Comparison of ENCODE assay signal across 8 cellular contexts in the genomic region with DNA sequence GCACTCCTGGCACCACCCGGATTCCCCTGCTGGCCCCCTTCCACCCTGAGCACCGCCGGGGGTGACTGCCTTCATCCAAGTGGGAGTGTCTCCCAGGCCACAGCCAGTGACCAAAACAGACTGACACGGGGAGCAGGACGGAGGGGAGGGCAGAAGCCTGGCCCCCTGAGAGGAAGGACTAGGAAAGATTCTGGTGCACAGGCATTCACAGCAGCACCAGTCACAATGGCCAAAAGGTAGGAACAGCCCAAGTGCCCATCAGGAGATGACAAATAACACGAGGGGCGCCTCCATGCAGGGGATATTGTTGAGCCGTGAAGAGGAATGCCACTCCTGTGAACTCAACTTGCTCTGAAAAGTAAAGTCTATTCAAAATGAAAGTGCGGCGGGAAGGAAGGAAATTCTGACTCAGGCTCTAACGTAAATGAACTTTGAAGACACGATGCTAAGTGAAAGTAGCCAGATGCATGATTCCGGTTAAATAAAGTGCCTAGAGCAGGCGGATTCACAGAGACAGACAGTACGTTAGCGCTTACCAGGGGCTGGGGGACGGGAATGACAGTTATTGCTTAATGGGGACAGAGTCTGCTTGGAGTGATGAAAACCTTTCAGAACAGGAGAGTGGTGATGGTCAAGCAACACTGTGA.
DNase-seq lines count a peak whose midpoint lies in the region; ATAC-seq, FAIRE-seq and TF ChIP-seq lines count a peak whose summit lies in the region.

No MANE protein-coding gene starts in this region.

- no peak for TF ChIP-seq EP300 in HepG2 (IDR thresholded peaks at IDR 0.05; ENCODE audit: low read depth in 2 of 2, low read length in 2 of 2)
- no peak for TF ChIP-seq EP300 in HepG2 (CRISPR knock-in tag; IDR thresholded peaks at IDR 0.05; ENCODE audit: borderline replicate concordance)

- in situ Hi-C loops in GM13976 (cut with MboI; ENCODE audit: low sequenced_read_pairs, unreplicated experiment) (no loop called here), SK-MEL-5 (cut with HindIII; ENCODE audit: low pct_unique_long_range_greater_than_20kb, low sequenced_read_pairs) (no loop called here), HepG2 (cut with HindIII; ENCODE audit: extremely low pct_ligation_motif_present, low pct_unique_long_range_greater_than_20kb) (no loop called here)

- ATAC-seq in HG02852 (IDR thresholded peaks at IDR 0.05; ENCODE audit: unreplicated experiment) (peak; percentile 84), HepG2 (peak; percentile 58)

- no TSS peak for BruUV-seq in HepG2 (replicated peaks; lab: Mats Ljungman, UMichigan)

- 13% methylated on average over 16 of the region's 17 CpGs for whole genome bisulfite sequencing in HepG2 (ENCODE audit: low lambda C conversion rate)

- TF ChIP-seq POLR2A in HepG2 (IDR thresholded peaks at IDR 0.05; ENCODE audit: insufficient read depth in 1 of 2, low read depth in 2 of 2, low read length in 2 of 2) = no peak

- H3K27ac ChIP-seq in ascending aorta (peak overlapping the region; percentile 65 to 72), HepG2 (ENCODE audit: extremely low read length, insufficient read depth, low read length) (no peak overlapping the region)

- peak overlapping the region; percentile 4 to 48 for H3K4me3 ChIP-seq in ascending aorta
- peak overlapping the region in 2 of 3 experiments; percentile 8 to 10; a peak in 2 of 6 replicates for H3K4me3 ChIP-seq in HepG2 (replicated peaks in 1 of 3; ENCODE audit: insufficient read depth in 1 of 3, low read depth in 2 of 3, low read length in 3 of 3)

- H3K4me2 ChIP-seq in HepG2 (ENCODE audit: low read depth, low read length) = peak overlapping the region; percentile 69

- H3K79me2 ChIP-seq in HepG2 (ENCODE audit: insufficient read depth, low read length) = no peaks in the 10 kb centered on the region

- no peak for TF ChIP-seq RAD21 in HepG2 (CRISPR knock-in tag; IDR thresholded peaks at IDR 0.05)

- H3K27me3 ChIP-seq in ascending aorta = no peaks in the 10 kb centered on the region
- H3K27me3 ChIP-seq in HepG2 (ENCODE audit: control insufficient read depth in 1 of 2, insufficient read depth in 2 of 2, low read length in 2 of 2) = peaks cover 2 to 29% of the 10 kb centered on the region in 2 experiments; a peak in 3 of 5 replicates

- H3K36me3 ChIP-seq in ascending aorta (no peaks in the 10 kb centered on the region), HepG2 (replicated peaks in 1 of 2; ENCODE audit: control insufficient read depth in 1 of 2, insufficient read depth in 2 of 2, low read length in 2 of 2) (no peaks in the 10 kb centered on the region)

- FAIRE-seq in HepG2 (lab: Jason Lieb, UNC) = peak; percentile 12

- no peak overlapping the region for H2AFZ ChIP-seq in HepG2 (ENCODE audit: low read length)

- POLR2A ChIA-PET in HepG2 (lab: Yijun Ruan, JAX) = no interaction called here

- no peaks in the 10 kb centered on the region; the same call in 1 of the 2 replicates for H4K20me1 ChIP-seq in HepG2 (ENCODE audit: insufficient read depth, low read length)

- peaks cover 0 to 5% of the 10 kb centered on the region in 2 donors for H3K4me1 ChIP-seq in ascending aorta
- peaks cover 26% of the 10 kb centered on the region for H3K4me1 ChIP-seq in HepG2 (ENCODE audit: insufficient read depth, low read length)

- CTCF ChIA-PET in HepG2 (lab: Yijun Ruan, JAX; ENCODE audit: low intra/inter-chr PET ratio, low total read pairs) = no interaction called here

- H3K9me3 ChIP-seq in ascending aorta (no peaks in the 10 kb centered on the region), HepG2 (ENCODE audit: low read length) (no peaks in the 10 kb centered on the region)

- intact Hi-C loops in ascending aorta (cut with DNase I) (loop anchor here (5.0 kb wide), 1 partner anchor 51 kb away; no protein-coding TSS in a partner anchor), HepG2 (cut with micrococcal nuclease; ENCODE audit: unreplicated experiment) (no loop called here)

- DNase-seq in GM13976 (ENCODE audit: low spot score) = peak; percentile 79
- DNase-seq in SK-MEL-5 (ENCODE audit: low read depth, low spot score) = peak; percentile 38
- DNase-seq in ascending aorta (ENCODE audit: low spot score in 2 of 2) = peak in 1 of 2 donors; percentile 70
- DNase-seq in HepG2 (ENCODE audit: low spot score) = no peak
- DNase-seq in stimulated activated CD8-positive, alpha-beta memory T cell treated with anti-CD3 and anti-CD28 coated beads, Interleukin-12 subunit alpha, Interleukin-12 subunit beta, amount 100 ng/mL, for 4 hours (ENCODE audit: low read depth) = peak; percentile 25
- DNase-seq in AG20443 (ENCODE audit: low spot score) = no peak
- no peak for DNase-seq in NCI-H446 (lab: John Stamatoyannopoulos, UW)

- H3K9ac ChIP-seq in HepG2 (ENCODE audit: insufficient read depth, low read depth, low read length) = no peak overlapping the region; the same call in 1 of the 2 replicates

- TF ChIP-seq CTCF in GM13976 (IDR thresholded peaks at IDR 0.05; ENCODE audit: borderline replicate concordance, control extremely low read depth, extremely low read depth, insufficient read depth, missing control alignments) (no peak), ascending aorta (IDR thresholded peaks at IDR 0.05) (no peak), HepG2 (CRISPR knock-in tag; IDR thresholded peaks at IDR 0.05) (no peak)

TF ChIP-seq in HepG2, 621 proteins besides CTCF, POLR2A, EP300 and RAD21:
- TF ChIP-seq CEBPB (IDR thresholded peaks at IDR 0.05; ENCODE audit: borderline replicate concordance, low read depth, low read length) (peak; percentile 72; the same call in 1 of the 2 replicates), HNRNPUL1 (IDR thresholded peaks at IDR 0.05; ENCODE audit: low read depth, low read length) (no peak), HNF4A (CRISPR knock-in tag; IDR thresholded peaks at IDR 0.05) (0 out of 2 replicates have a peak, but pooled peaks have one; percentile 15), CEBPG (CRISPR knock-in tag; IDR thresholded peaks at IDR 0.05) (peak; percentile 67), IRF1 (CRISPR knock-in tag; IDR thresholded peaks at IDR 0.05; ENCODE audit: low read depth) (no peak), ZFY (CRISPR knock-in tag; IDR thresholded peaks at IDR 0.05) (no peak), DNMT3B (CRISPR knock-in tag; conservative IDR thresholded peaks at IDR 0.05) (no peak)
- TF ChIP-seq, protein P1, sequence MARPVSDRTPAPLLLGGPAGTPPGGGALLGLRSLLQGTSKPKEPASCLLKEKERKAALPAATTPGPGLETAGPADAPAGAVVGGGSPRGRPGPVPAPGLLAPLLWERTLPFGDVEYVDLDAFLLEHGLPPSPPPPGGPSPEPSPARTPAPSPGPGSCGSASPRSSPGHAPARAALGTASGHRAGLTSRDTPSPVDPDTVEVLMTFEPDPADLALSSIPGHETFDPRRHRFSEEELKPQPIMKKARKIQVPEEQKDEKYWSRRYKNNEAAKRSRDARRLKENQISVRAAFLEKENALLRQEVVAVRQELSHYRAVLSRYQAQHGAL (CRISPR knock-in tag; IDR thresholded peaks at IDR 0.05; ENCODE audit: not compliant biosample characterization) = no peak

Comparison
In these comparisons a context has a peak if more than half of its experiments do, and no peak if none do; other contexts are left out.
1. DNase-seq: peak in GM13976 (single experiment), SK-MEL-5 (single experiment) and stimulated activated CD8-positive, alpha-beta memory T cell treated with anti-CD3 and anti-CD28 coated beads, Interleukin-12 subunit alpha, Interleukin-12 subunit beta, amount 100 ng/mL, for 4 hours (single experiment); none in HepG2 (single experiment), AG20443 (single experiment) and NCI-H446 (0 of 2).